8 cellular contexts compared by ENCODE assay signal in genomic region chr20:3000852-3001523, GRCh38. TPM values are rescaled to one million over a fixed set of nuclear protein-coding genes. Genes with fewer than 3 reads are reported as not detected.
DNase-seq lines count a peak whose midpoint lies in the region; ATAC-seq and TF ChIP-seq lines count a peak whose summit lies in the region.

No MANE protein-coding gene starts in this region.

- no CpG with 5 or more reads among the region's 7 CpGs for WGBS in mesendoderm (ENCODE audit: extremely low coverage, insufficient coverage, low lambda C conversion rate)

- H3K36me3 ChIP-seq in mesendoderm (ENCODE audit: control insufficient read depth, insufficient read depth, low read length): peaks cover 2% of the 10 kb centered on the region

- no peak overlapping the region for H2BK15ac ChIP-seq in mesendoderm (replicated peaks; ENCODE audit: low read depth)

- in situ Hi-C loops in Caki2 (cut with HindIII; ENCODE audit: low pct_unique_long_range_greater_than_20kb, low sequenced_read_pairs): no loop called here

- no peaks in the 10 kb centered on the region for H3K79me2 ChIP-seq in mesendoderm (ENCODE audit: control insufficient read depth, insufficient read depth, low read length)

- peak; percentile 48 for DNase-seq in Caki2 (ENCODE audit: low read depth)
- DNase-seq in NCI-H82 treated with DMSO at 0.1 percent for 48 hours (lab: John Stamatoyannopoulos, UW; ENCODE audit: unreplicated experiment): peak; percentile 60
- DNase-seq in choroid plexus epithelial cell (ENCODE audit: low read depth): peak; percentile 81
- DNase-seq in mesendoderm: peak; percentile 70

- H3K27me3 ChIP-seq in mesendoderm (ENCODE audit: insufficient read depth, low read length, poor library complexity): no peaks in the 10 kb centered on the region

- H2BK120ac ChIP-seq in mesendoderm (ENCODE audit: low read depth, low read length): no peak overlapping the region

- H3K18ac ChIP-seq in mesendoderm (ENCODE audit: low read length): no peak overlapping the region

- H3K23ac ChIP-seq in mesendoderm (ENCODE audit: low read length): no peak overlapping the region

- ATAC-seq in HG02642 (IDR thresholded peaks at IDR 0.05; ENCODE audit: poor library complexity, unreplicated experiment) (peak; percentile 62), HG03460 (IDR thresholded peaks at IDR 0.05; ENCODE audit: unreplicated experiment) (no peak), HG02763 (IDR thresholded peaks at IDR 0.05; ENCODE audit: unreplicated experiment) (no peak), HG03342 (IDR thresholded peaks at IDR 0.05; ENCODE audit: unreplicated experiment) (no peak)

- H4K5ac ChIP-seq in mesendoderm (ENCODE audit: low read length): no peak overlapping the region

- H3K27ac ChIP-seq in mesendoderm (ENCODE audit: low read depth, low read length): no peak overlapping the region

- H3K56ac ChIP-seq in mesendoderm (ENCODE audit: low read length): no peak overlapping the region

- H3K4me3 ChIP-seq in choroid plexus epithelial cell (ENCODE audit: low read depth, low read length) (no peak overlapping the region), mesendoderm (ENCODE audit: low read length) (no peak overlapping the region)

- no peak overlapping the region for H2AK5ac ChIP-seq in mesendoderm (ENCODE audit: low read length)

- H3K9ac ChIP-seq in mesendoderm (ENCODE audit: low read length): no peak overlapping the region

- no peaks in the 10 kb centered on the region for H3K79me1 ChIP-seq in mesendoderm (ENCODE audit: low read length)

- no peak overlapping the region for H4K8ac ChIP-seq in mesendoderm (ENCODE audit: low read depth, low read length)

- H2BK5ac ChIP-seq in mesendoderm (ENCODE audit: low read length): no peak overlapping the region

- H3K4me2 ChIP-seq in mesendoderm (ENCODE audit: low read length): no peak overlapping the region

- H3K4ac ChIP-seq in mesendoderm (ENCODE audit: low read depth, low read length): no peak overlapping the region

- TF ChIP-seq CTCF in choroid plexus epithelial cell (conservative IDR thresholded peaks at IDR 0.05; ENCODE audit: low read depth, low read length): peak; percentile 46

- no peaks in the 10 kb centered on the region for H3K4me1 ChIP-seq in mesendoderm (ENCODE audit: control insufficient read depth, low read depth, low read length)

RNA-seq across cellular contexts. Expression of gene GNRH2, which starts 42.4 kb away (rescaled TPM):
- total RNA-seq in Caki2 (2014; rRNA removed; shearing (Covaris generic); ENCODE audit: low replicate concordance): not detected in 2 replicates
- polyA plus RNA-seq in mesendoderm (2013, experiment 1 of 2): 0.20 TPM
- polyA plus RNA-seq in mesendoderm (2013, experiment 2 of 2): not detected

RNA-seq across cellular contexts. Expression of gene MRPS26, which starts 44.9 kb away (rescaled TPM):
- total RNA-seq in Caki2 (2014; rRNA removed; shearing (Covaris generic); ENCODE audit: low replicate concordance): 131 and 216 TPM in 2 replicates
- 66.1 TPM for polyA plus RNA-seq in mesendoderm (2013, experiment 1 of 2)
- polyA plus RNA-seq in mesendoderm (2013, experiment 2 of 2): 66.6 TPM
